22 cellular contexts compared by ENCODE assay signal in genomic region chr6:165581678-165582077, GRCh38.
"Had no signal": no experiment of that assay in that cellular context is flagged by ENCODE, and none has a peak within 500 bp of the region (broad histone marks: within the 10 kb centered on the region; RNA-seq: fewer than 3 reads in every experiment).

No MANE protein-coding gene starts in this region.

- H3K4me2 ChIP-seq: hepatocyte had no signal

- H3K79me2 ChIP-seq: hepatocyte had no signal

- ATAC-seq: heart left ventricle; left cardiac atrium; left lung; naive thymus-derived CD8-positive, alpha-beta T cell; right lobe of liver; stimulated activated naive B cell treated with anti-CD40 and anti-IgM and Interleukin-4, amounts not matched to agents 10 μg/mL and 1 μg/mL and 100 μg/mL, for 72 hours had no signal

- H3K9me3 ChIP-seq: colonic mucosa, ovary, right lobe of liver, testis had no signal

- H3K36me3 ChIP-seq: colonic mucosa, heart left ventricle, left lung, ovary, right lobe of liver, tibial artery, upper lobe of left lung had no signal

- DNase-seq: central memory CD4-positive, alpha-beta T cell; colonic mucosa; effector memory CD4-positive, alpha-beta T cell; erythroblast; heart left ventricle; kidney; left cardiac atrium; left lung; mesendoderm; naive thymus-derived CD8-positive, alpha-beta T cell; nephron progenitor cell; nucleus accumbens; ovary; right lobe of liver; small intestine; stimulated activated CD4-positive, alpha-beta T cell treated with anti-CD3 and anti-CD28 coated beads, Interleukin-15, amount 100 ng/mL, for 24 hours; stimulated activated CD4-positive, alpha-beta T cell treated with anti-CD3 and anti-CD28 coated beads, Interleukin-2, amount 100 ng/mL, for 48 hours; stimulated activated naive B cell treated with anti-CD40 and anti-IgM and Interleukin-4, amounts not matched to agents 10 μg/mL and 1 μg/mL and 100 μg/mL, for 72 hours; testis; tibial artery; upper lobe of left lung had no signal

- H3K27ac ChIP-seq: colonic mucosa, heart left ventricle, hepatocyte, left lung, ovary, right lobe of liver, testis, tibial artery, upper lobe of left lung had no signal

- H2AFZ ChIP-seq: hepatocyte had no signal

- H3K27me3 ChIP-seq: colonic mucosa, heart left ventricle, hepatocyte, left lung, ovary, right lobe of liver, testis, tibial artery, upper lobe of left lung had no signal

- H3K4me1 ChIP-seq: colonic mucosa, heart left ventricle, left lung, right lobe of liver, testis, tibial artery, upper lobe of left lung had no signal

- H3K4me3 ChIP-seq: colonic mucosa, heart left ventricle, hepatocyte, left lung, ovary, right lobe of liver, testis, tibial artery, upper lobe of left lung had no signal
